ENCODE assay signal across 8 cellular contexts in genomic region chr18:24397131-24397693, GRCh38. TPM values are rescaled to one million over a fixed set of nuclear protein-coding genes. Genes with fewer than 3 reads are reported as not detected.
DNase-seq lines count a peak whose midpoint lies in the region; ATAC-seq and TF ChIP-seq lines count a peak whose summit lies in the region.

No MANE protein-coding gene starts in this region.

- no peaks in the 10 kb centered on the region for H3K36me3 ChIP-seq in Panc1 (ENCODE audit: control insufficient read depth, insufficient read depth, low read length)

- H3K27me3 ChIP-seq in Panc1 (ENCODE audit: control insufficient read depth, insufficient read depth, low read length): no peaks in the 10 kb centered on the region

- ATAC-seq in GM18498 (IDR thresholded peaks at IDR 0.05; ENCODE audit: unreplicated experiment) (peak; percentile 41), Panc1 (peak; percentile 74), Right ventricle myocardium superior (ENCODE audit: poor library complexity) (peak; percentile 58), HG02970 (IDR thresholded peaks at IDR 0.05; ENCODE audit: low FRiP score, unreplicated experiment) (no peak)

- in situ Hi-C loops in Panc1 (cut with HindIII; ENCODE audit: low pct_unique_long_range_greater_than_20kb, low sequenced_read_pairs): no loop called here

- peak; percentile 73 for DNase-seq in LNCaP clone FGC (ENCODE audit: low read depth)
- DNase-seq in Panc1 (ENCODE audit: low read depth, low spot score): peak; percentile 38
- DNase-seq in amniotic epithelial cell (ENCODE audit: low read depth): peak; percentile 72
- DNase-seq in Right ventricle myocardium superior: no peak
- DNase-seq in occipital lobe (lab: John Stamatoyannopoulos, UW): peak; percentile 69
- no peak for DNase-seq in cerebellar nuclear complex (lab: John Stamatoyannopoulos, UW)

- H3K4me3 ChIP-seq in LNCaP clone FGC (ENCODE audit: low read depth, low read length): peak overlapping the region; percentile 84
- H3K4me3 ChIP-seq in Panc1 (ENCODE audit: low read depth in 2 of 2, low read length in 2 of 2): peak overlapping the region; percentile 74 to 79

- no peak for TF ChIP-seq CTCF in LNCaP clone FGC (IDR thresholded peaks at IDR 0.05; ENCODE audit: control insufficient read depth, extremely low read depth, insufficient read depth)
- TF ChIP-seq CTCF in Panc1 (IDR thresholded peaks at IDR 0.05): no peak

- H3K4me1 ChIP-seq in Panc1 (ENCODE audit: control insufficient read depth, insufficient read depth, low read length): peaks cover 15% of the 10 kb centered on the region

- no TSS peak for BruUV-seq in Panc1 (replicated peaks; lab: Mats Ljungman, UMichigan)

- CTCF ChIA-PET in Panc1 (lab: Charles Lee): no interaction called here

- peak overlapping the region; percentile 87 for H3K27ac ChIP-seq in Panc1 (ENCODE audit: low read length)

- no peaks in the 10 kb centered on the region for H3K9me3 ChIP-seq in Panc1 (ENCODE audit: control insufficient read depth, insufficient read depth, low read depth, low read length)

- POLR2A ChIA-PET in Panc1 (lab: Charles Lee): interaction anchor here (1.4 kb wide), 1 partner anchor 72 kb away, joined by 5 read pairs; no protein-coding TSS in a partner anchor

- intact Hi-C loops in Panc1 (cut with micrococcal nuclease; ENCODE audit: unreplicated experiment): no loop called here
- intact Hi-C loops in Right ventricle myocardium superior (cut with DNase I): loop anchor here (10.0 kb wide), 1 partner anchor 958 kb away; the partner anchor contains the start of gene ZNF521

RNA-seq across cellular contexts. Expression of gene OSBPL1A, which starts 0.4 kb away (rescaled TPM):
- total RNA-seq in Panc1 (2021; ENCODE audit: unreplicated experiment) (50.5 TPM), Right ventricle myocardium superior (79.9 TPM), occipital lobe (63.9 TPM)
- polyA plus RNA-seq in Panc1 (2012; ENCODE audit: insufficient read length): 43.2 TPM

RNA-seq across cellular contexts. Expression of gene IMPACT, which starts 29.3 kb away (rescaled TPM):
- total RNA-seq in Panc1 (2021; ENCODE audit: unreplicated experiment) (36.2 TPM), Right ventricle myocardium superior (17.5 TPM), occipital lobe (28.7 TPM)
- 34.5 TPM for polyA plus RNA-seq in Panc1 (2012; ENCODE audit: insufficient read length)

Comparison
In these comparisons a context has a peak if more than half of its experiments do, and no peak if none do; other contexts are left out.
1. DNase-seq: peak in LNCaP clone FGC (single experiment), Panc1 (single experiment), amniotic epithelial cell (single experiment) and occipital lobe (single experiment); none in Right ventricle myocardium superior (single experiment) and cerebellar nuclear complex (0 of 2).